8 cellular contexts compared by ENCODE assay signal in the genomic region with DNA sequence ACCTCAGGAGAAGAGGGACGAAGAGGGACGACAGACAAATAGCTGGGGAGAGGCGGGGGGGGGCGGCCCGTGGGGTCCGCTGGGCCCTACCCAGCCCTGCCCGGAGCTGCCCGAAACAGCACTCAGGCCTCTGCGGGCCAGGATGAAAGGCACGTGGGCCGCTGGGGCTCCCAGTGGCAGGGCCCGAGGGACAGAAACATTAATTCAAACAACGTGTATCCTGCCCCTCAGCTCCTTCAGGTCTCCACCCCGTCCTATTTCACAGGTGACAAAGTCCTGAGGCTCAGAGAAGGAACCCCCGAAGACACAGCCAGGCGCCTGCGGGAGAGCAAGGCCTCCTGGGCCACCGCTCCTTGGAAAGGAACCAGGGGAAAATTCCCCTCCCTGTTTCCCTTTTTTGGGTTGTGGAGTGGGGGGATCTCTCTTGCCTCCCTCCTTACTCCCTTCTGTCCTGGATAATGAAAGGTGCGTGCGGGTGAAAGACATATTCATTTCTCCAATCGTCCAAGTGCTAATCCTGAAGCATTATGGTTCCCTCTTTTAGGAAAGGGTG.
DNase-seq lines count a peak whose midpoint lies in the region; TF ChIP-seq lines count a peak whose summit lies in the region.

No MANE protein-coding gene starts in this region.

- H3K36me3 ChIP-seq in SJCRH30 (no peaks in the 10 kb centered on the region), testis (ENCODE audit: low read depth, missing control alignments) (no peaks in the 10 kb centered on the region)

- TF ChIP-seq POLR2A in testis (IDR thresholded peaks at IDR 0.05), result no peak

- no peaks in the 10 kb centered on the region for H3K36me3 Mint-ChIP-seq in activated T-cell treated with anti-CD3 and anti-CD28 coated beads, Interleukin-2, amount 50 U/mL, for 24 hours (ENCODE audit: low read depth)

- H3K27me3 ChIP-seq in SJCRH30 (peaks cover 40% of the 10 kb centered on the region), testis (no peaks in the 10 kb centered on the region)

- peaks cover 10% of the 10 kb centered on the region for H3K27me3 Mint-ChIP-seq in activated T-cell treated with anti-CD3 and anti-CD28 coated beads, Interleukin-2, amount 50 U/mL, for 24 hours

- H3K27ac ChIP-seq in SJCRH30, result no peak overlapping the region
- H3K27ac ChIP-seq in testis, result peak overlapping the region in 1 of 2 donors; percentile 34

- H3K4me1 Mint-ChIP-seq in activated T-cell treated with anti-CD3 and anti-CD28 coated beads, Interleukin-2, amount 50 U/mL, for 24 hours (ENCODE audit: low read depth), result peaks cover 7% of the 10 kb centered on the region

- WGBS in testis, 2 donors, result 19 to 63% methylated on average over 8 to 21 of the region's 21 CpGs

- DNase-seq in activated T-cell treated with anti-CD3 and anti-CD28 coated beads, Interleukin-2, amount 50 U/mL, for 24 hours, result no peak
- no peak for DNase-seq in activated T-cell treated with anti-CD3 and anti-CD28 coated beads, Interleukin-2, amount 50 U/mL, for 1 hour
- no peak for DNase-seq in SJCRH30
- no peak for DNase-seq in testis
- DNase-seq in KBM-7, result no peak
- no peak for DNase-seq in G401 (ENCODE audit: low spot score)
- no peak for DNase-seq in stimulated activated CD8-positive, alpha-beta memory T cell treated with anti-CD3 and anti-CD28 coated beads, Interleukin-4, amount 100 ng/mL, for 48 hours

- H3K9me3 Mint-ChIP-seq in activated T-cell treated with anti-CD3 and anti-CD28 coated beads, Interleukin-2, amount 50 U/mL, for 24 hours, result no peaks in the 10 kb centered on the region

- no peak overlapping the region for H3K27ac Mint-ChIP-seq in activated T-cell treated with anti-CD3 and anti-CD28 coated beads, Interleukin-2, amount 50 U/mL, for 24 hours

- H3K4me3 ChIP-seq in SJCRH30, result peak overlapping the region; percentile 50
- peak overlapping the region; percentile 45 for H3K4me3 ChIP-seq in iPS-11a (ENCODE audit: low read depth, low read length)
- peak overlapping the region; percentile 39 to 69 for H3K4me3 ChIP-seq in testis

- H3K4me1 ChIP-seq in SJCRH30, result no peaks in the 10 kb centered on the region
- H3K4me1 ChIP-seq in testis, result peaks cover 5% of the 10 kb centered on the region

- H3K9me3 ChIP-seq in SJCRH30 (replicated peaks), result no peaks in the 10 kb centered on the region
- no peaks in the 10 kb centered on the region for H3K9me3 ChIP-seq in testis

- in situ Hi-C loops in KBM-7 (cut with MboI; ENCODE audit: low pct_unique_long_range_greater_than_20kb, low sequenced_read_pairs) (no loop called here), G401 (cut with HindIII; ENCODE audit: low sequenced_read_pairs) (no loop called here)

- TF ChIP-seq CTCF in testis (IDR thresholded peaks at IDR 0.05), result no peak

- intact Hi-C loops in testis (cut with DNase I; ENCODE audit: low total_unique reads), result no loop called here

- peak overlapping the region; percentile 75 for H3K4me3 Mint-ChIP-seq in activated T-cell treated with anti-CD3 and anti-CD28 coated beads, Interleukin-2, amount 50 U/mL, for 24 hours
